In genomic region chr17:38329284-38329683, GRCh38 we compare ENCODE assay signal across 24 cellular contexts. TPM values are rescaled to one million over a fixed set of nuclear protein-coding genes. Genes with fewer than 3 reads are reported as not detected.
A peak's percentile ranks its signal among the peaks of the same experiment; 100 is the strongest.
DNase-seq lines count a peak whose midpoint lies in the region; ATAC-seq and TF ChIP-seq lines count a peak whose summit lies in the region.
"Had no signal": no experiment of that assay in that cellular context is flagged by ENCODE, and none has a peak within 500 bp of the region (broad histone marks: within the 10 kb centered on the region; RNA-seq: fewer than 3 reads in every experiment).

No MANE protein-coding gene starts in this region.

- no peak overlapping the region for H3K4me3 ChIP-seq in mammary epithelial cell (replicated peaks in 1 of 3; ENCODE audit: insufficient read depth in 1 of 3, low read depth in 2 of 3, low read length in 3 of 3)
- H3K4me3 ChIP-seq in mesenchymal stem cell (ENCODE audit: insufficient read depth in 1 of 2, low read depth in 1 of 2, low read length in 2 of 2): no peak overlapping the region
- no peak overlapping the region for H3K4me3 ChIP-seq in adrenal gland
- H3K4me3 ChIP-seq: GM12878 had no signal

- H4K8ac ChIP-seq in mesenchymal stem cell (ENCODE audit: low read length): no peak overlapping the region

- no peaks in the 10 kb centered on the region for H3K79me1 ChIP-seq in mesenchymal stem cell (replicated peaks; ENCODE audit: low read length, poor library complexity, severe bottlenecking)

- H3K79me2 ChIP-seq in mammary epithelial cell (ENCODE audit: insufficient read depth, low read length): no peaks in the 10 kb centered on the region

- H3K27ac Mint-ChIP-seq in MCF 10A (ENCODE audit: low read depth, unreplicated experiment): peak overlapping the region; percentile 30
- peak overlapping the region; percentile 66 for H3K27ac Mint-ChIP-seq in stimulated activated effector memory CD8-positive, alpha-beta T cell treated with anti-CD3 and anti-CD28 coated beads, Interleukin-12 subunit alpha, Interleukin-12 subunit beta, amount 100 ng/mL, for 72 hours
- H3K27ac Mint-ChIP-seq: HFFc6 had no signal

- H3K4me3 Mint-ChIP-seq in MCF 10A (ENCODE audit: unreplicated experiment): no peak overlapping the region
- H3K4me3 Mint-ChIP-seq in stimulated activated effector memory CD8-positive, alpha-beta T cell treated with anti-CD3 and anti-CD28 coated beads, Interleukin-12 subunit alpha, Interleukin-12 subunit beta, amount 100 ng/mL, for 72 hours: no peak overlapping the region
- H3K4me3 Mint-ChIP-seq: HFFc6 had no signal

- in situ Hi-C loops in mammary epithelial cell (cut with MboI; ENCODE audit: low sequenced_read_pairs in 2 of 2): loop anchor here in 1 of 2 donors (25.0 kb wide), 1 partner anchor 333 kb away; the partner anchor contains the start of gene EPOP

- H3K14ac ChIP-seq in mesenchymal stem cell (ENCODE audit: low read length in 2 of 2): no peak overlapping the region

- H3K4me1 ChIP-seq in mammary epithelial cell (ENCODE audit: insufficient read depth, low read length) (peaks cover 5% of the 10 kb centered on the region), mesenchymal stem cell (ENCODE audit: control insufficient read depth, insufficient read depth, low read depth, low read length) (peaks cover 4% of the 10 kb centered on the region), adrenal gland (replicated peaks in 1 of 2) (no peaks in the 10 kb centered on the region)

- no peak overlapping the region for H3K23ac ChIP-seq in mesenchymal stem cell (ENCODE audit: low read length in 2 of 2)

- no peak overlapping the region for H4K91ac ChIP-seq in mesenchymal stem cell (ENCODE audit: low read length)

- POLR2A ChIA-PET in MCF 10A (lab: Yijun Ruan, JAX): interaction anchor here (1.1 to 1.8 kb wide), 2 partner anchors 12 to 20 kb away, joined by 3 to 7 read pairs; no protein-coding TSS in a partner anchor

- 79% methylated on average over 7 of the region's 7 CpGs for WGBS in mammary epithelial cell (ENCODE audit: low coverage, missing lambda C conversion rate)
- 88% methylated on average over 7 of the region's 7 CpGs for WGBS in mesenchymal stem cell
- WGBS in adrenal gland, 4 donors: 76 to 88% (median 84%) methylated on average over 7 of the region's 7 CpGs

- no peak for TF ChIP-seq CTCF in MCF 10A (IDR thresholded peaks at IDR 0.05; ENCODE audit: unreplicated experiment)
- no peak for TF ChIP-seq CTCF in mammary epithelial cell (conservative IDR thresholded peaks at IDR 0.05 in 1 of 2, IDR thresholded peaks at IDR 0.05 in 1 of 2; ENCODE audit: extremely low read depth in 1 of 2, insufficient read depth in 1 of 2, low read depth in 1 of 2, low read length in 2 of 2)
- no peak for TF ChIP-seq CTCF in VCaP (conservative IDR thresholded peaks at IDR 0.05)
- no peak for TF ChIP-seq CTCF in adrenal gland (IDR thresholded peaks at IDR 0.05)

- no peak overlapping the region for H2BK5ac ChIP-seq in mesenchymal stem cell (ENCODE audit: low read depth, low read length, poor library complexity, severe bottlenecking)

- no peak overlapping the region for H3K18ac ChIP-seq in mesenchymal stem cell (ENCODE audit: low read depth in 1 of 2, low read length in 2 of 2)

- H2AK5ac ChIP-seq in mesenchymal stem cell (ENCODE audit: low read length, severe bottlenecking): no peak overlapping the region

- dilution Hi-C loops in mammary epithelial cell (cut with HindIII; ENCODE audit: low sequenced_read_pairs): no loop called here

- H3K9ac ChIP-seq in mammary epithelial cell (ENCODE audit: insufficient read depth, low read length): no peak overlapping the region
- no peak overlapping the region for H3K9ac ChIP-seq in mesenchymal stem cell (ENCODE audit: low read length)

- DNase-seq in MCF 10A (ENCODE audit: unreplicated experiment) (no peak), mammary epithelial cell (no peak), mesenchymal stem cell (no peak), DMS114 treated with DMSO at 0.1 percent for 48 hours (lab: John Stamatoyannopoulos, UW; ENCODE audit: unreplicated experiment) (no peak), RPMI8226 (no peak), adrenal gland (no peak)
- no peak for DNase-seq in stimulated activated effector memory CD8-positive, alpha-beta T cell treated with anti-CD3 and anti-CD28 coated beads, Interleukin-12 subunit alpha, Interleukin-12 subunit beta, amount 100 ng/mL, for 72 hours (ENCODE audit: low spot score in 2 of 2)
- DNase-seq: DMS79 treated with DMSO at 0.1 percent for 48 hours, H7, HFFc6, KBM-7, NCI-H1092, NCI-H1436, NCI-H2029, NCI-H226, NCI-H510A treated with DMSO at 0.1 percent for 48 hours, NCI-H748 treated with DMSO at 0.1 percent for 48 hours, SIG-M5 had no signal

- peaks cover 14% of the 10 kb centered on the region for H3K4me1 Mint-ChIP-seq in MCF 10A (ENCODE audit: insufficient read depth, unreplicated experiment)
- H3K4me1 Mint-ChIP-seq in stimulated activated effector memory CD8-positive, alpha-beta T cell treated with anti-CD3 and anti-CD28 coated beads, Interleukin-12 subunit alpha, Interleukin-12 subunit beta, amount 100 ng/mL, for 72 hours: peaks cover 6% of the 10 kb centered on the region

- H3K4ac ChIP-seq in mesenchymal stem cell (ENCODE audit: low read depth in 1 of 2, low read length in 2 of 2): no peak overlapping the region

- no peak overlapping the region for H3K4me2 ChIP-seq in mammary epithelial cell (ENCODE audit: insufficient read depth, low read depth, low read length)
- H3K4me2 ChIP-seq in mesenchymal stem cell (ENCODE audit: low read length, poor library complexity, severe bottlenecking): no peak overlapping the region

- H3K27ac ChIP-seq in mammary epithelial cell (ENCODE audit: insufficient read depth, low read depth, low read length) (no peak overlapping the region), VCaP (peak overlapping the region; percentile 88), mesenchymal stem cell (ENCODE audit: low read length, poor library complexity, severe bottlenecking) (no peak overlapping the region), adrenal gland (no peak overlapping the region)
- H3K27ac ChIP-seq: HL-60 had no signal

- H3K27me3 ChIP-seq in mammary epithelial cell (ENCODE audit: insufficient read depth, low read length) (no peaks in the 10 kb centered on the region), mesenchymal stem cell (ENCODE audit: control insufficient read depth in 1 of 2, insufficient read depth in 1 of 2, low read length in 2 of 2) (peaks cover 63 to 66% of the 10 kb centered on the region in 2 experiments), adrenal gland (peaks cover 8% of the 10 kb centered on the region)

- H3K9me3 ChIP-seq in mammary epithelial cell (replicated peaks; ENCODE audit: insufficient read depth, low read length) (no peaks in the 10 kb centered on the region), mesenchymal stem cell (ENCODE audit: control insufficient read depth, low read length) (no peaks in the 10 kb centered on the region), adrenal gland (replicated peaks in 1 of 3) (no peaks in the 10 kb centered on the region)

- H3K9me3 Mint-ChIP-seq in MCF 10A (ENCODE audit: unreplicated experiment): no peaks in the 10 kb centered on the region
- no peaks in the 10 kb centered on the region for H3K9me3 Mint-ChIP-seq in stimulated activated effector memory CD8-positive, alpha-beta T cell treated with anti-CD3 and anti-CD28 coated beads, Interleukin-12 subunit alpha, Interleukin-12 subunit beta, amount 100 ng/mL, for 72 hours
- H3K9me3 Mint-ChIP-seq: HFFc6 had no signal

- no peaks in the 10 kb centered on the region for H4K20me1 ChIP-seq in mammary epithelial cell (ENCODE audit: insufficient read depth, low read length)

- no TSS peak for BruUV-seq in MCF 10A (replicated peaks; lab: Mats Ljungman, UMichigan)
- no TSS peak for BruUV-seq in mammary epithelial cell (replicated peaks; lab: Mats Ljungman, UMichigan)

- intact Hi-C loops in MCF 10A (cut with micrococcal nuclease): no loop called here
- intact Hi-C loops in mammary epithelial cell (cut with micrococcal nuclease): no loop called here
- intact Hi-C loops in adrenal gland (cut with DNase I): no loop called here

- TF ChIP-seq POLR2A in adrenal gland (IDR thresholded peaks at IDR 0.05): no peak

- H3K27me3 Mint-ChIP-seq in MCF 10A (ENCODE audit: insufficient read depth, unreplicated experiment): peaks cover 35% of the 10 kb centered on the region

- H3K36me3 Mint-ChIP-seq in MCF 10A (ENCODE audit: insufficient read depth, unreplicated experiment): no peaks in the 10 kb centered on the region
- no peaks in the 10 kb centered on the region for H3K36me3 Mint-ChIP-seq in stimulated activated effector memory CD8-positive, alpha-beta T cell treated with anti-CD3 and anti-CD28 coated beads, Interleukin-12 subunit alpha, Interleukin-12 subunit beta, amount 100 ng/mL, for 72 hours

- H2AFZ ChIP-seq in mammary epithelial cell (ENCODE audit: low read depth, low read length) (no peak overlapping the region), mesenchymal stem cell (ENCODE audit: low read depth, low read length) (no peak overlapping the region)

- H3K36me3 ChIP-seq in mammary epithelial cell (ENCODE audit: insufficient read depth, low read length): no peaks in the 10 kb centered on the region
- H3K36me3 ChIP-seq in mesenchymal stem cell (ENCODE audit: control insufficient read depth in 1 of 2, insufficient read depth in 2 of 2, low read depth in 1 of 2, low read length in 2 of 2): no peaks in the 10 kb centered on the region
- H3K36me3 ChIP-seq in adrenal gland (replicated peaks in 1 of 2): no peaks in the 10 kb centered on the region

- H2BK12ac ChIP-seq in mesenchymal stem cell (ENCODE audit: low read length in 2 of 2): no peak overlapping the region

- CTCF ChIA-PET in MCF 10A (lab: Yijun Ruan, JAX) (interaction anchor here (4.9 to 6.1 kb wide), 2 partner anchors 7 to 19 kb away, joined by 32 to 49 read pairs; no protein-coding TSS in a partner anchor), mammary epithelial cell (lab: Charles Lee; ENCODE audit: low non-redundant PET) (interaction anchor here (0.6 kb wide), 1 partner anchor 11 kb away, joined by 3 read pairs; no protein-coding TSS in a partner anchor)

- no peak overlapping the region for H2BK120ac ChIP-seq in mesenchymal stem cell (ENCODE audit: low read depth, low read length)

- no peak for ATAC-seq in stimulated activated effector memory CD8-positive, alpha-beta T cell treated with anti-CD3 and anti-CD28 coated beads, Interleukin-12 subunit alpha, Interleukin-12 subunit beta, amount 100 ng/mL, for 72 hours
- ATAC-seq: GM12878, HepG2 had no signal

- H2BK15ac ChIP-seq in mesenchymal stem cell (ENCODE audit: low read depth, poor library complexity, severe bottlenecking): peak overlapping the region; percentile 86

RNA-seq across cellular contexts. Expression of gene GPR179, which starts 14.5 kb away (rescaled TPM):
- 0.09 and 0.37 TPM in 2 replicates for total RNA-seq in MCF 10A (2022)
- total RNA-seq in mammary epithelial cell: not detected
- under 0.01 TPM for polyA plus RNA-seq in mammary epithelial cell
- polyA minus RNA-seq in mammary epithelial cell: not detected
- polyA plus RNA-seq in mesenchymal stem cell (2013, experiment 1 of 2): not detected
- 0.01 TPM for polyA plus RNA-seq in mesenchymal stem cell (2013, experiment 2 of 2)
- total RNA-seq in adrenal gland: under 1 TPM in 4 of 8 donors, not detected in 4; under 0.01 to 0.28 (median 0.09) TPM
- polyA plus RNA-seq in adrenal gland: under 1 TPM; 0.05 to 0.32 (median 0.07) TPM
- total RNA-seq: A172, HepG2, HFFc6 had no signal
- polyA plus RNA-seq: AG04450 had no signal

RNA-seq across cellular contexts. Expression of gene SOCS7, which starts 22.4 kb away (rescaled TPM):
- total RNA-seq in MCF 10A (2022) (26.2 and 32.1 TPM in 2 replicates), mammary epithelial cell (10 to 100 TPM; 16.2 to 23.2 TPM), adrenal gland (10 to 100 TPM; 17.2 to 51.3 (median 22.0) TPM)
- polyA plus RNA-seq in mammary epithelial cell (9.6 TPM), adrenal gland (10 to 100 TPM in 1 of 3 donors, 1 to 10 TPM in 2; 2.7 to 18.4 (median 6.1) TPM)
- polyA minus RNA-seq in mammary epithelial cell: 53.3 TPM
- 4.7 TPM for polyA plus RNA-seq in mesenchymal stem cell (2013, experiment 1 of 2)
- polyA plus RNA-seq in mesenchymal stem cell (2013, experiment 2 of 2): 4.0 TPM

RNA-seq across cellular contexts. Expression of gene MRPL45, which starts 32.3 kb away (rescaled TPM):
- total RNA-seq in MCF 10A (2022): 37.2 and 48.4 TPM in 2 replicates
- 10 to 100 TPM; 30.7 to 34.1 TPM for total RNA-seq in mammary epithelial cell
- 47.0 TPM for polyA plus RNA-seq in mammary epithelial cell
- 29.5 TPM for polyA minus RNA-seq in mammary epithelial cell
- 39.8 TPM for polyA plus RNA-seq in mesenchymal stem cell (2013, experiment 1 of 2)
- 40.2 TPM for polyA plus RNA-seq in mesenchymal stem cell (2013, experiment 2 of 2)
- 10 to 100 TPM; 25.4 to 45.4 (median 37.2) TPM for total RNA-seq in adrenal gland
- 10 to 100 TPM; 12.7 to 48.5 (median 14.3) TPM for polyA plus RNA-seq in adrenal gland
